ENCODE assay signal across 15 cellular contexts in genomic region chr4:10087152-10087791, GRCh38. TPM values are rescaled to one million over a fixed set of nuclear protein-coding genes. Genes with fewer than 3 reads are reported as not detected.
DNase-seq lines count a peak whose midpoint lies in the region; ATAC-seq and TF ChIP-seq lines count a peak whose summit lies in the region.
"Had no signal": no experiment of that assay in that cellular context is flagged by ENCODE, and none has a peak within 500 bp of the region (broad histone marks: within the 10 kb centered on the region; RNA-seq: fewer than 3 reads in every experiment).

No MANE protein-coding gene starts in this region.

- no peak overlapping the region for H3K4me3 Mint-ChIP-seq in CD8-positive, alpha-beta T cell
- no peak overlapping the region for H3K4me3 Mint-ChIP-seq in activated CD8-positive, alpha-beta T cell treated with anti-CD3 and anti-CD28 coated beads, Interleukin-2, amount 10 ng/mL, durations not matched to agents 7 days and 5 days
- H3K4me3 Mint-ChIP-seq: naive thymus-derived CD4-positive, alpha-beta T cell had no signal

- peaks cover 97% of the 10 kb centered on the region for H3K36me3 ChIP-seq in CD8-positive, alpha-beta T cell (ENCODE audit: insufficient read depth, low read length)
- H3K36me3 ChIP-seq in trophoblast cell (ENCODE audit: control insufficient read depth in 1 of 2, insufficient read depth in 2 of 2, low read length in 2 of 2): peaks cover 96 to 99% of the 10 kb centered on the region in 2 experiments

- no peak for TF ChIP-seq CTCF in CD8-positive, alpha-beta T cell (IDR thresholded peaks at IDR 0.05)

- H2AK5ac ChIP-seq in trophoblast cell (ENCODE audit: low read length): no peak overlapping the region

- peaks cover 8% of the 10 kb centered on the region for H3K4me1 ChIP-seq in CD8-positive, alpha-beta T cell (ENCODE audit: insufficient read depth, low read length)
- H3K4me1 ChIP-seq in right cardiac atrium (ENCODE audit: control insufficient read depth, insufficient read depth, low read length) (peaks cover 10% of the 10 kb centered on the region), trophoblast cell (ENCODE audit: control insufficient read depth in 1 of 2, insufficient read depth in 2 of 2, low read length in 2 of 2) (peaks cover 0 to 5% of the 10 kb centered on the region in 2 experiments)

- H3K9me3 Mint-ChIP-seq in CD8-positive, alpha-beta T cell: no peaks in the 10 kb centered on the region
- H3K9me3 Mint-ChIP-seq in activated CD8-positive, alpha-beta T cell treated with anti-CD3 and anti-CD28 coated beads, Interleukin-2, amount 10 ng/mL, durations not matched to agents 7 days and 5 days (ENCODE audit: insufficient read depth): no peaks in the 10 kb centered on the region
- H3K9me3 Mint-ChIP-seq: naive thymus-derived CD4-positive, alpha-beta T cell had no signal

- peak in 1 of 7 experiments; percentile 14 for DNase-seq in CD8-positive, alpha-beta T cell
- no peak for DNase-seq in activated CD8-positive, alpha-beta T cell treated with anti-CD3 and anti-CD28 coated beads, Interleukin-2, amount 10 ng/mL, durations not matched to agents 7 days and 5 days
- DNase-seq in right cardiac atrium (peak in 2 of 3 donors; percentile 7 to 32), trophoblast cell (no peak), GOT3 (lab: John Stamatoyannopoulos, UW) (no peak), pons (ENCODE audit: low spot score) (no peak)
- DNase-seq: DMS79, foreskin fibroblast, NCI-H187, SHP77 treated with DMSO at 0.1 percent for 48 hours, testis had no signal

- H3K79me1 ChIP-seq in trophoblast cell (ENCODE audit: low read length): no peaks in the 10 kb centered on the region

- no peaks in the 10 kb centered on the region for H3K27me3 ChIP-seq in CD8-positive, alpha-beta T cell (ENCODE audit: insufficient read depth, low read length)
- H3K27me3 ChIP-seq in right cardiac atrium (ENCODE audit: control insufficient read depth, insufficient read depth) (no peaks in the 10 kb centered on the region), trophoblast cell (ENCODE audit: insufficient read depth, low read length) (no peaks in the 10 kb centered on the region)
- H3K27me3 ChIP-seq: BLaER1 treated with 17β-estradiol and CSF1 and Interleukin-3, amounts not matched to agents 10 nM and 100 nM; cardiac muscle cell; testis had no signal

- no peak overlapping the region for H3K23ac ChIP-seq in trophoblast cell (ENCODE audit: low read length)

- no peak overlapping the region for H4K91ac ChIP-seq in trophoblast cell (ENCODE audit: low read depth, low read length)

- H3K4me1 Mint-ChIP-seq in CD8-positive, alpha-beta T cell (ENCODE audit: low read depth): peaks cover 27% of the 10 kb centered on the region
- H3K4me1 Mint-ChIP-seq in activated CD8-positive, alpha-beta T cell treated with anti-CD3 and anti-CD28 coated beads, Interleukin-2, amount 10 ng/mL, durations not matched to agents 7 days and 5 days (ENCODE audit: low read depth): peaks cover 18% of the 10 kb centered on the region

- H3K27ac ChIP-seq in CD8-positive, alpha-beta T cell (ENCODE audit: low read depth, low read length): no peak overlapping the region
- no peak overlapping the region for H3K27ac ChIP-seq in right cardiac atrium (ENCODE audit: low read length)
- H3K27ac ChIP-seq in trophoblast cell (ENCODE audit: low read depth, low read length): no peak overlapping the region
- H3K27ac ChIP-seq: BLaER1 treated with 17β-estradiol and CSF1 and Interleukin-3, amounts not matched to agents 10 nM and 100 nM; cardiac muscle cell; testis had no signal

- no peak overlapping the region for H2BK120ac ChIP-seq in trophoblast cell (ENCODE audit: insufficient read depth, low read length, poor library complexity)

- H4K8ac ChIP-seq in trophoblast cell (ENCODE audit: low read depth, low read length): no peak overlapping the region

- ATAC-seq in CD8-positive, alpha-beta T cell: no peak
- ATAC-seq in activated CD8-positive, alpha-beta T cell treated with anti-CD3 and anti-CD28 coated beads, Interleukin-2, amount 10 ng/mL, durations not matched to agents 7 days and 5 days: no peak
- no peak for ATAC-seq in right cardiac atrium
- ATAC-seq in HG02610 (IDR thresholded peaks at IDR 0.05; ENCODE audit: unreplicated experiment): no peak
- ATAC-seq: naive thymus-derived CD4-positive, alpha-beta T cell had no signal

- POLR2A ChIA-PET in CD8-positive, alpha-beta T cell (lab: Charles Lee): no interaction called here
- POLR2A ChIA-PET in activated CD8-positive, alpha-beta T cell treated with anti-CD3 and anti-CD28 coated beads, Interleukin-2, amount 10 ng/mL, durations not matched to agents 7 days and 5 days (lab: Charles Lee): no interaction called here

- CTCF ChIA-PET in CD8-positive, alpha-beta T cell (lab: Charles Lee): no interaction called here
- CTCF ChIA-PET in activated CD8-positive, alpha-beta T cell treated with anti-CD3 and anti-CD28 coated beads, Interleukin-2, amount 10 ng/mL, durations not matched to agents 7 days and 5 days (lab: Charles Lee): no interaction called here

- no peak overlapping the region for H2BK12ac ChIP-seq in trophoblast cell (ENCODE audit: low read length)

- no peak overlapping the region for H3K4me2 ChIP-seq in trophoblast cell (ENCODE audit: low read length)
- H3K4me2 ChIP-seq: BLaER1 treated with 17β-estradiol and CSF1 and Interleukin-3, amounts not matched to agents 10 nM and 100 nM had no signal

- 86% methylated on average over 12 of the region's 12 CpGs for WGBS in right cardiac atrium
- WGBS in trophoblast cell (ENCODE audit: extremely low coverage, insufficient coverage, insufficient read length): no CpG with 5 or more reads among the region's 12 CpGs

- peaks cover 99% of the 10 kb centered on the region for H3K36me3 Mint-ChIP-seq in CD8-positive, alpha-beta T cell
- peaks cover 84% of the 10 kb centered on the region for H3K36me3 Mint-ChIP-seq in activated CD8-positive, alpha-beta T cell treated with anti-CD3 and anti-CD28 coated beads, Interleukin-2, amount 10 ng/mL, durations not matched to agents 7 days and 5 days (ENCODE audit: low read depth)

- H3K14ac ChIP-seq in trophoblast cell (ENCODE audit: low read length): no peak overlapping the region

- H2AFZ ChIP-seq in trophoblast cell (ENCODE audit: insufficient read depth, low read length, poor library complexity): no peak overlapping the region

- intact Hi-C loops in CD8-positive, alpha-beta T cell (cut with DNase I, micrococcal nuclease): loop anchor here in 1 of 2 experiments (5.0 kb wide), 1 partner anchor 70 kb away; no protein-coding TSS in a partner anchor
- intact Hi-C loops in right cardiac atrium (cut with DNase I): no loop called here

- peaks cover 1% of the 10 kb centered on the region for H3K79me2 ChIP-seq in trophoblast cell (ENCODE audit: control insufficient read depth, insufficient read depth, low read length, poor library complexity)

- no peak overlapping the region for H2BK5ac ChIP-seq in trophoblast cell (ENCODE audit: low read depth, low read length, poor library complexity)

- no peaks in the 10 kb centered on the region for H3K9me3 ChIP-seq in CD8-positive, alpha-beta T cell (ENCODE audit: low read length)
- H3K9me3 ChIP-seq in right cardiac atrium (ENCODE audit: control insufficient read depth, low read length) (no peaks in the 10 kb centered on the region), trophoblast cell (ENCODE audit: insufficient read depth, low read depth, low read length) (peaks cover 3% of the 10 kb centered on the region)
- H3K9me3 ChIP-seq: BLaER1 treated with 17β-estradiol and CSF1 and Interleukin-3, amounts not matched to agents 10 nM and 100 nM; testis had no signal

- H3K18ac ChIP-seq in trophoblast cell (ENCODE audit: low read length): peak overlapping the region; percentile 22

- no peak overlapping the region for H3K9ac ChIP-seq in trophoblast cell (ENCODE audit: low read length)
- H3K9ac ChIP-seq: BLaER1 treated with 17β-estradiol and CSF1 and Interleukin-3, amounts not matched to agents 10 nM and 100 nM had no signal

- H4K12ac ChIP-seq in trophoblast cell (ENCODE audit: low read depth, low read length): no peak overlapping the region

- no peak overlapping the region for H3K4me3 ChIP-seq in CD8-positive, alpha-beta T cell (ENCODE audit: low read depth, low read length)
- H3K4me3 ChIP-seq in right cardiac atrium (ENCODE audit: low read length) (no peak overlapping the region), trophoblast cell (ENCODE audit: low read depth, low read length) (no peak overlapping the region)
- H3K4me3 ChIP-seq: BLaER1 treated with 17β-estradiol and CSF1 and Interleukin-3, amounts not matched to agents 10 nM and 100 nM; cardiac muscle cell; testis had no signal

- no peaks in the 10 kb centered on the region for H3K27me3 Mint-ChIP-seq in CD8-positive, alpha-beta T cell (ENCODE audit: low read depth)
- H3K27me3 Mint-ChIP-seq in activated CD8-positive, alpha-beta T cell treated with anti-CD3 and anti-CD28 coated beads, Interleukin-2, amount 10 ng/mL, durations not matched to agents 7 days and 5 days (ENCODE audit: low read depth): no peaks in the 10 kb centered on the region
- H3K27me3 Mint-ChIP-seq: naive thymus-derived CD4-positive, alpha-beta T cell had no signal

- no peak overlapping the region for H3K4ac ChIP-seq in trophoblast cell (ENCODE audit: low read depth, low read length)

- H3K27ac Mint-ChIP-seq in CD8-positive, alpha-beta T cell: peak overlapping the region; percentile 64
- peak overlapping the region; percentile 30 for H3K27ac Mint-ChIP-seq in activated CD8-positive, alpha-beta T cell treated with anti-CD3 and anti-CD28 coated beads, Interleukin-2, amount 10 ng/mL, durations not matched to agents 7 days and 5 days

RNA-seq across cellular contexts. Expression of gene WDR1, which starts 29.3 kb away (rescaled TPM):
- total RNA-seq in CD8-positive, alpha-beta T cell: 100 to 1,000 TPM; 220 to 224 TPM
- total RNA-seq in activated CD8-positive, alpha-beta T cell treated with anti-CD3 and anti-CD28 coated beads, Interleukin-2, amount 10 ng/mL, durations not matched to agents 7 days and 5 days: 100 to 1,000 TPM; 516 to 550 TPM
- total RNA-seq in right cardiac atrium: 100 to 1,000 TPM; 181 to 280 (median 218) TPM
- polyA plus RNA-seq in right cardiac atrium: 116 TPM
- polyA plus RNA-seq in trophoblast cell (2013): 349 and 360 TPM in 2 replicates

Comparison
In these comparisons a context has a peak if more than half of its experiments do, and no peak if none do; other contexts are left out.
1. DNase-seq: peak in right cardiac atrium (2 of 3); none in activated CD8-positive, alpha-beta T cell treated with anti-CD3 and anti-CD28 coated beads, Interleukin-2, amount 10 ng/mL, durations not matched to agents 7 days and 5 days (single experiment), trophoblast cell (0 of 2), GOT3 (single experiment) and pons (single experiment).